ENCODE assay signal across 8 cellular contexts in genomic region chr16:13453938-13454553, GRCh38.
A peak's percentile ranks its signal among the peaks of the same experiment; 100 is the strongest.
DNase-seq lines count a peak whose midpoint lies in the region; ATAC-seq and TF ChIP-seq lines count a peak whose summit lies in the region.

No MANE protein-coding gene starts in this region.

- POLR2A ChIA-PET in WTC11 (lab: Charles Lee) = no interaction called here

- no peak overlapping the region for H3K27ac Mint-ChIP-seq in WTC11

- H3K4me1 ChIP-seq in upper lobe of right lung = no peaks in the 10 kb centered on the region

- no peaks in the 10 kb centered on the region for H3K9me3 ChIP-seq in upper lobe of right lung

- no peaks in the 10 kb centered on the region for H3K36me3 ChIP-seq in upper lobe of right lung

- TF ChIP-seq CTCF in WTC11 (IDR thresholded peaks at IDR 0.05) (peak; percentile 58), upper lobe of right lung (IDR thresholded peaks at IDR 0.05) (peak; percentile 47)

- H3K27ac ChIP-seq in upper lobe of right lung = no peak overlapping the region

- no peaks in the 10 kb centered on the region for H3K27me3 Mint-ChIP-seq in WTC11 (ENCODE audit: low read depth)
- peaks cover 2% of the 10 kb centered on the region for H3K27me3 Mint-ChIP-seq in activated T-cell treated with anti-CD3 and anti-CD28 coated beads, Interleukin-2, amount 50 U/mL, for 4 hours (ENCODE audit: low read depth)

- ATAC-seq in WTC11 = peak; percentile 56
- no peak for ATAC-seq in upper lobe of right lung
- no peak for ATAC-seq in GM19035 (IDR thresholded peaks at IDR 0.05; ENCODE audit: unreplicated experiment)
- no peak for ATAC-seq in activated T-cell treated with anti-CD3 and anti-CD28 coated beads, Interleukin-2, amount 50 U/mL, for 4 hours

- CTCF ChIA-PET in WTC11 (lab: Charles Lee) = interaction anchor here (0.6 to 2.6 kb wide), 11 partner anchors 9 to 555 kb away, joined by 3 to 26 read pairs (median 4); partner anchors contain the start of gene SHISA9

- DNase-seq in NCI-H2227 (lab: John Stamatoyannopoulos, UW; ENCODE audit: unreplicated experiment) (peak; percentile 10), NCI-H2227 treated with DMSO at 0.1 percent for 48 hours (lab: John Stamatoyannopoulos, UW) (no peak), LoVo (ENCODE audit: low spot score) (peak; percentile 3), WTC11 (ENCODE audit: low spot score) (peak; percentile 52), kidney tubule cell (ENCODE audit: low spot score) (peak; percentile 66), upper lobe of right lung (no peak)
- DNase-seq in activated T-cell treated with anti-CD3 and anti-CD28 coated beads, Interleukin-2, amount 50 U/mL, for 4 hours = no peak

- H3K36me3 Mint-ChIP-seq in WTC11 = peaks cover 4% of the 10 kb centered on the region
- no peaks in the 10 kb centered on the region for H3K36me3 Mint-ChIP-seq in activated T-cell treated with anti-CD3 and anti-CD28 coated beads, Interleukin-2, amount 50 U/mL, for 4 hours (ENCODE audit: insufficient read depth)

- peaks cover 31% of the 10 kb centered on the region for H3K4me1 Mint-ChIP-seq in WTC11
- no peaks in the 10 kb centered on the region for H3K4me1 Mint-ChIP-seq in activated T-cell treated with anti-CD3 and anti-CD28 coated beads, Interleukin-2, amount 50 U/mL, for 4 hours (ENCODE audit: low read depth)

- no peak overlapping the region for H3K4me3 Mint-ChIP-seq in WTC11
- H3K4me3 Mint-ChIP-seq in activated T-cell treated with anti-CD3 and anti-CD28 coated beads, Interleukin-2, amount 50 U/mL, for 4 hours = no peak overlapping the region

- intact Hi-C loops in upper lobe of right lung (cut with DNase I) = no loop called here

- peaks cover 5% of the 10 kb centered on the region for H3K9me3 Mint-ChIP-seq in WTC11
- no peaks in the 10 kb centered on the region for H3K9me3 Mint-ChIP-seq in activated T-cell treated with anti-CD3 and anti-CD28 coated beads, Interleukin-2, amount 50 U/mL, for 4 hours

- no peaks in the 10 kb centered on the region for H3K27me3 ChIP-seq in upper lobe of right lung

- H3K4me3 ChIP-seq in upper lobe of right lung = no peak overlapping the region

TF ChIP-seq in WTC11, 78 proteins besides CTCF, POLR2A, EP300 and RAD21:
- TF ChIP-seq ZNF281 (CRISPR knock-in tag; IDR thresholded peaks at IDR 0.05) = no peak

Comparison
In these comparisons a context has a peak if more than half of its experiments do, and no peak if none do; other contexts are left out.
1. DNase-seq: peak in NCI-H2227 (single experiment), LoVo (single experiment), WTC11 (single experiment) and kidney tubule cell (single experiment); none in NCI-H2227 treated with DMSO at 0.1 percent for 48 hours (single experiment), upper lobe of right lung (single experiment) and activated T-cell treated with anti-CD3 and anti-CD28 coated beads, Interleukin-2, amount 50 U/mL, for 4 hours (single experiment).